In the genomic region with DNA sequence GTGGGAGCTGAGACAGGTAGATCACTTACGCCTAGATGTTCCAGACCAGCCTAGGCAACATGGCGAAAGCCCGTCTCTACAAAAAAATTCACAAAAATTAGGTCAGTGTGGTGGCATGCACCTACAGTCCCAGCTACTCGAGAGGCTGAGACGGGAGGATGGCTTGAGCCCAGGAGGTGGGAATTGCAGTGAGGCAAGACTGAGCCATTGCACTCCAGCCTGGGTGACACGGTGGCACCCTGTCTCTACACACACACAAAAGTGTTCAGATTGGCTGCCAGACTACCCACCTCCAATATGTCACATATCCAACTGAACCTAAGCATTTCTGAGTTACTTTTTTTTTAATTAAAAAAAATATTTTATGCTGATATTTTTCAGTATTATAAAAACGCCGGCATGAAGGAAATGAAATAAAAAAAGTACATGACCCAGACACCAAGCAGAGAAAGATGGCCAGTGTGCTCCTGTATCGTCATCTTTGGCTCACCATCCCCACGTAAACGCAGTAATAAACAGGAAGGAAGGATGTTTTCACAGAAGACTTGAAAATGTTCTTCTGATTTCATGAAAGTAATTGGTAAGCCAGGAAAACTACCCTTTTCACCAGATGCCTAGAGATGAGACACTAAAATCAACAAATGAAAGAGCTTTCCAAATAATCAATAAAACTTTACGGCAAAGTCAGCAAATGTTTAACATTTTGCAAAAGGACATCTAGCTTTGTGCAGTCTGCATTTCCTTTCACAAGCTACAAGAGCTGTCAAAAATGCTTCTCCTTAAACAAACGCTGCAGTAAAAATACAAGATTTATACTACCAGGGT, we compare ENCODE assay signal across 18 cellular contexts. TPM values are rescaled to one million over a fixed set of nuclear protein-coding genes. Genes with fewer than 3 reads are reported as not detected.
DNase-seq lines count a peak whose midpoint lies in the region; ATAC-seq and TF ChIP-seq lines count a peak whose summit lies in the region.
"Had no signal": no experiment of that assay in that cellular context is flagged by ENCODE, and none has a peak within 500 bp of the region (broad histone marks: within the 10 kb centered on the region; RNA-seq: fewer than 3 reads in every experiment).

No MANE protein-coding gene starts in this region.

- POLR2A ChIA-PET in WTC11 (lab: Charles Lee), result interaction anchor here (0.6 to 0.7 kb wide), 2 partner anchors 431 to 1847 kb away, joined by 3 read pairs; no protein-coding TSS in a partner anchor
- POLR2A ChIA-PET in T-cell (lab: Charles Lee), result no interaction called here

- TF ChIP-seq CTCF in C4-2B (conservative IDR thresholded peaks at IDR 0.05) (no peak), WTC11 (IDR thresholded peaks at IDR 0.05) (no peak), fibroblast of villous mesenchyme (IDR thresholded peaks at IDR 0.05; ENCODE audit: insufficient read depth, low read depth, low read length) (no peak), prostate gland (IDR thresholded peaks at IDR 0.05) (no peak)

- peaks cover 21% of the 10 kb centered on the region for H3K4me1 ChIP-seq in prostate gland (replicated peaks)

- H3K27me3 Mint-ChIP-seq in WTC11 (ENCODE audit: low read depth) (no peaks in the 10 kb centered on the region), T-cell (no peaks in the 10 kb centered on the region)
- H3K27me3 Mint-ChIP-seq: activated CD4-positive, alpha-beta memory T cell treated with anti-CD3 and anti-CD28 coated beads for 36 hours; activated naive CD8-positive, alpha-beta T cell had no signal

- H3K4me3 ChIP-seq in fibroblast of villous mesenchyme (ENCODE audit: low read depth, low read length) (no peak overlapping the region), prostate gland (no peak overlapping the region)
- H3K4me3 ChIP-seq: GM12878 had no signal

- DNase-seq in WTC11 (ENCODE audit: low spot score) (no peak), fibroblast of villous mesenchyme (ENCODE audit: low read depth) (peak; percentile 92), prostate gland (ENCODE audit: low spot score) (no peak), NCI-H2081 treated with DMSO at 0.1 percent for 48 hours (lab: John Stamatoyannopoulos, UW) (no peak), HPDE6-E6E7 (ENCODE audit: extremely low spot score) (no peak), T-cell (no peak)
- DNase-seq: activated CD4-positive, alpha-beta memory T cell treated with anti-CD3 and anti-CD28 coated beads for 36 hours; activated T-cell treated with anti-CD3 and anti-CD28 coated beads, Interleukin-2, amount 50 U/mL, for 48 hours; brain microvascular endothelial cell; hippocampal formation; NCI-H2029 treated with DMSO at 0.1 percent for 48 hours; NCI-H524 treated with DMSO at 0.1 percent for 48 hours; stimulated activated naive CD4-positive, alpha-beta T cell treated with Interleukin-2 at 50 U/mL for 16 hours had no signal

- ATAC-seq in WTC11 (no peak), HG03139 (IDR thresholded peaks at IDR 0.05; ENCODE audit: unreplicated experiment) (no peak), T-cell (replicated peaks in 1 of 4) (no peak)
- ATAC-seq: GM12878 had no signal

- no peaks in the 10 kb centered on the region for H3K9me3 ChIP-seq in prostate gland

- intact Hi-C loops in prostate gland (cut with DNase I), result no loop called here

- H3K36me3 Mint-ChIP-seq in WTC11 (peaks cover 8% of the 10 kb centered on the region), T-cell (no peaks in the 10 kb centered on the region)
- H3K36me3 Mint-ChIP-seq: activated CD4-positive, alpha-beta memory T cell treated with anti-CD3 and anti-CD28 coated beads for 36 hours; activated naive CD8-positive, alpha-beta T cell had no signal

- H3K9me3 Mint-ChIP-seq in WTC11, result peaks cover 9% of the 10 kb centered on the region
- H3K9me3 Mint-ChIP-seq in T-cell, result no peaks in the 10 kb centered on the region
- H3K9me3 Mint-ChIP-seq: activated CD4-positive, alpha-beta memory T cell treated with anti-CD3 and anti-CD28 coated beads for 36 hours had no signal

- H3K4me1 Mint-ChIP-seq in WTC11 (peaks cover 4% of the 10 kb centered on the region; the same call in 1 of the 2 replicates), T-cell (peaks cover 0 to 3% (median 2%) of the 10 kb centered on the region in 3 donors)

- no peak for TF ChIP-seq POLR2A in prostate gland (IDR thresholded peaks at IDR 0.05)

- H3K27ac Mint-ChIP-seq in WTC11, result peak overlapping the region; percentile 55; the same call in 1 of the 2 replicates
- H3K27ac Mint-ChIP-seq in T-cell, result no peak overlapping the region
- H3K27ac Mint-ChIP-seq: activated CD4-positive, alpha-beta memory T cell treated with anti-CD3 and anti-CD28 coated beads for 36 hours; activated naive CD8-positive, alpha-beta T cell had no signal

- no peaks in the 10 kb centered on the region for H3K27me3 ChIP-seq in prostate gland (replicated peaks; ENCODE audit: insufficient read depth)
- H3K27me3 ChIP-seq: brain microvascular endothelial cell had no signal

- H3K36me3 ChIP-seq in prostate gland, result no peaks in the 10 kb centered on the region
- H3K36me3 ChIP-seq: brain microvascular endothelial cell had no signal

- no peak overlapping the region for H3K4me3 Mint-ChIP-seq in WTC11
- no peak overlapping the region for H3K4me3 Mint-ChIP-seq in T-cell
- H3K4me3 Mint-ChIP-seq: activated CD4-positive, alpha-beta memory T cell treated with anti-CD3 and anti-CD28 coated beads for 36 hours; activated naive CD8-positive, alpha-beta T cell had no signal

- H3K27ac ChIP-seq in C4-2B, result peak overlapping the region; percentile 67
- peak overlapping the region; percentile 0 to 25 for H3K27ac ChIP-seq in prostate gland
- H3K27ac ChIP-seq: brain microvascular endothelial cell had no signal

- CTCF ChIA-PET in WTC11 (lab: Charles Lee), result interaction anchor here (0.6 to 1.6 kb wide), 3 partner anchors 8 to 74 kb away, joined by 3 to 4 read pairs (median 3); no protein-coding TSS in a partner anchor
- CTCF ChIA-PET in T-cell (lab: Charles Lee), result no interaction called here

- WGBS in prostate gland, result 46% methylated on average over 13 of the region's 13 CpGs

TF ChIP-seq in WTC11, 78 proteins besides CTCF, POLR2A, EP300 and RAD21 (continues in another document):
- TF ChIP-seq CDX4 (CRISPR knock-in tag; IDR thresholded peaks at IDR 0.05; ENCODE audit: borderline replicate concordance) (no peak), JAZF1 (CRISPR knock-in tag; IDR thresholded peaks at IDR 0.05) (no peak), MAX (CRISPR knock-in tag; IDR thresholded peaks at IDR 0.05) (no peak), KAT7 (CRISPR knock-in tag; IDR thresholded peaks at IDR 0.05; ENCODE audit: borderline replicate concordance) (no peak)
- TF ChIP-seq, protein P1, sequence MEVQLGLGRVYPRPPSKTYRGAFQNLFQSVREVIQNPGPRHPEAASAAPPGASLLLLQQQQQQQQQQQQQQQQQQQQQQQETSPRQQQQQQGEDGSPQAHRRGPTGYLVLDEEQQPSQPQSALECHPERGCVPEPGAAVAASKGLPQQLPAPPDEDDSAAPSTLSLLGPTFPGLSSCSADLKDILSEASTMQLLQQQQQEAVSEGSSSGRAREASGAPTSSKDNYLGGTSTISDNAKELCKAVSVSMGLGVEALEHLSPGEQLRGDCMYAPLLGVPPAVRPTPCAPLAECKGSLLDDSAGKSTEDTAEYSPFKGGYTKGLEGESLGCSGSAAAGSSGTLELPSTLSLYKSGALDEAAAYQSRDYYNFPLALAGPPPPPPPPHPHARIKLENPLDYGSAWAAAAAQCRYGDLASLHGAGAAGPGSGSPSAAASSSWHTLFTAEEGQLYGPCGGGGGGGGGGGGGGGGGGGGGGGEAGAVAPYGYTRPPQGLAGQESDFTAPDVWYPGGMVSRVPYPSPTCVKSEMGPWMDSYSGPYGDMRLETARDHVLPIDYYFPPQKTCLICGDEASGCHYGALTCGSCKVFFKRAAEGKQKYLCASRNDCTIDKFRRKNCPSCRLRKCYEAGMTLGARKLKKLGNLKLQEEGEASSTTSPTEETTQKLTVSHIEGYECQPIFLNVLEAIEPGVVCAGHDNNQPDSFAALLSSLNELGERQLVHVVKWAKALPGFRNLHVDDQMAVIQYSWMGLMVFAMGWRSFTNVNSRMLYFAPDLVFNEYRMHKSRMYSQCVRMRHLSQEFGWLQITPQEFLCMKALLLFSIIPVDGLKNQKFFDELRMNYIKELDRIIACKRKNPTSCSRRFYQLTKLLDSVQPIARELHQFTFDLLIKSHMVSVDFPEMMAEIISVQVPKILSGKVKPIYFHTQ (CRISPR knock-in tag; IDR thresholded peaks at IDR 0.05), result no peak
- TF ChIP-seq, protein P2, sequence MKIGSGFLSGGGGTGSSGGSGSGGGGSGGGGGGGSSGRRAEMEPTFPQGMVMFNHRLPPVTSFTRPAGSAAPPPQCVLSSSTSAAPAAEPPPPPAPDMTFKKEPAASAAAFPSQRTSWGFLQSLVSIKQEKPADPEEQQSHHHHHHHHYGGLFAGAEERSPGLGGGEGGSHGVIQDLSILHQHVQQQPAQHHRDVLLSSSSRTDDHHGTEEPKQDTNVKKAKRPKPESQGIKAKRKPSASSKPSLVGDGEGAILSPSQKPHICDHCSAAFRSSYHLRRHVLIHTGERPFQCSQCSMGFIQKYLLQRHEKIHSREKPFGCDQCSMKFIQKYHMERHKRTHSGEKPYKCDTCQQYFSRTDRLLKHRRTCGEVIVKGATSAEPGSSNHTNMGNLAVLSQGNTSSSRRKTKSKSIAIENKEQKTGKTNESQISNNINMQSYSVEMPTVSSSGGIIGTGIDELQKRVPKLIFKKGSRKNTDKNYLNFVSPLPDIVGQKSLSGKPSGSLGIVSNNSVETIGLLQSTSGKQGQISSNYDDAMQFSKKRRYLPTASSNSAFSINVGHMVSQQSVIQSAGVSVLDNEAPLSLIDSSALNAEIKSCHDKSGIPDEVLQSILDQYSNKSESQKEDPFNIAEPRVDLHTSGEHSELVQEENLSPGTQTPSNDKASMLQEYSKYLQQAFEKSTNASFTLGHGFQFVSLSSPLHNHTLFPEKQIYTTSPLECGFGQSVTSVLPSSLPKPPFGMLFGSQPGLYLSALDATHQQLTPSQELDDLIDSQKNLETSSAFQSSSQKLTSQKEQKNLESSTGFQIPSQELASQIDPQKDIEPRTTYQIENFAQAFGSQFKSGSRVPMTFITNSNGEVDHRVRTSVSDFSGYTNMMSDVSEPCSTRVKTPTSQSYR (CRISPR knock-in tag; IDR thresholded peaks at IDR 0.05), result no peak

RNA-seq across cellular contexts. Expression of gene CDC42BPB, which starts 26.4 kb away (rescaled TPM):
- 87.1 to 96.9 TPM (median 87.3 TPM) in 3 replicates for total RNA-seq in WTC11 (2021)
- 104 and 122 TPM in 2 replicates for total RNA-seq in fibroblast of villous mesenchyme
- 100 to 1,000 TPM in 1 of 2 donors, 10 to 100 TPM in 1; 78.9 to 172 TPM for total RNA-seq in prostate gland
- total RNA-seq in T-cell, result 10 to 100 TPM in 3 of 5 donors, 1 to 10 TPM in 2; 5.3 to 17.5 (median 11.2) TPM

RNA-seq across cellular contexts. Expression of gene LBHD2, which starts 53.1 kb away (rescaled TPM):
- total RNA-seq in WTC11 (2021) (not detected in 3 replicates), fibroblast of villous mesenchyme (not detected in 2 replicates), prostate gland (1 to 10 TPM in 1 of 2 donors, not detected in 1; 3.3 TPM), T-cell (not detected)
- total RNA-seq: activated CD4-positive, alpha-beta memory T cell treated with anti-CD3 and anti-CD28 coated beads for 36 hours; GM12878; H7 had no signal
